ENCODE assay signal across 13 cellular contexts in genomic region chr6:145544031-145544430, GRCh38.
DNase-seq lines count a peak whose midpoint lies in the region; ATAC-seq and TF ChIP-seq lines count a peak whose summit lies in the region.
"Had no signal": no experiment of that assay in that cellular context is flagged by ENCODE, and none has a peak within 500 bp of the region (broad histone marks: within the 10 kb centered on the region; RNA-seq: fewer than 3 reads in every experiment).

No MANE protein-coding gene starts in this region.

- ATAC-seq in GM21367 (IDR thresholded peaks at IDR 0.05; ENCODE audit: unreplicated experiment), result no peak
- ATAC-seq: naive thymus-derived CD4-positive, alpha-beta T cell had no signal

- DNase-seq in Ammon's horn (ENCODE audit: low spot score) (peak; percentile 50), LHCN-M2 (ENCODE audit: low read depth) (peak; percentile 80), cardiac fibroblast (ENCODE audit: low read depth in 2 of 2) (peak; percentile 24 to 84), kidney tubule cell (ENCODE audit: low spot score) (peak; percentile 81), NCI-H146 (lab: John Stamatoyannopoulos, UW) (no peak), chondrocyte (ENCODE audit: low spot score) (no peak)
- no peak for DNase-seq in activated effector memory CD4-positive, alpha-beta T cell treated with anti-CD3 and anti-CD28 coated beads, Interleukin-2, amount 50 U/mL, for 16 hours
- DNase-seq: CD4-positive, CD25-positive, alpha-beta regulatory T cell; effector CD4-positive, alpha-beta T cell; naive thymus-derived CD4-positive, alpha-beta T cell; NCI-H2081 treated with DMSO at 0.1 percent for 48 hours had no signal

- no peaks in the 10 kb centered on the region for H3K4me1 Mint-ChIP-seq in chondrocyte (ENCODE audit: low read depth)
- H3K4me1 Mint-ChIP-seq: CD4-positive, CD25-positive, alpha-beta regulatory T cell; naive thymus-derived CD4-positive, alpha-beta T cell had no signal

- no peaks in the 10 kb centered on the region for H3K9me3 Mint-ChIP-seq in chondrocyte (ENCODE audit: low read depth)

- H3K4me3 Mint-ChIP-seq in chondrocyte (ENCODE audit: unreplicated experiment), result no peak overlapping the region
- H3K4me3 Mint-ChIP-seq: CD4-positive, CD25-positive, alpha-beta regulatory T cell; naive thymus-derived CD4-positive, alpha-beta T cell had no signal

- no peak overlapping the region for H3K4me3 ChIP-seq in cardiac fibroblast (replicated peaks in 1 of 2; ENCODE audit: low read depth in 2 of 2, low read length in 2 of 2)
- H3K4me3 ChIP-seq: uterus had no signal

- no peaks in the 10 kb centered on the region for H3K36me3 Mint-ChIP-seq in chondrocyte (ENCODE audit: low read depth)
- H3K36me3 Mint-ChIP-seq: CD4-positive, CD25-positive, alpha-beta regulatory T cell; naive thymus-derived CD4-positive, alpha-beta T cell had no signal

- no peak overlapping the region for H3K27ac Mint-ChIP-seq in chondrocyte (ENCODE audit: unreplicated experiment)
- H3K27ac Mint-ChIP-seq: CD4-positive, CD25-positive, alpha-beta regulatory T cell; naive thymus-derived CD4-positive, alpha-beta T cell had no signal

- TF ChIP-seq CTCF in cardiac fibroblast (IDR thresholded peaks at IDR 0.05; ENCODE audit: low read depth, low read length) (no peak), chondrocyte (IDR thresholded peaks at IDR 0.05) (no peak)

- peaks cover 3% of the 10 kb centered on the region for H3K27me3 Mint-ChIP-seq in chondrocyte (ENCODE audit: low read depth)

Comparison
In these comparisons a context has a peak if more than half of its experiments do, and no peak if none do; other contexts are left out.
1. DNase-seq: peak in Ammon's horn (single experiment), LHCN-M2 (single experiment), cardiac fibroblast (2 of 2) and kidney tubule cell (single experiment); none in NCI-H146 (single experiment), activated effector memory CD4-positive, alpha-beta T cell treated with anti-CD3 and anti-CD28 coated beads, Interleukin-2, amount 50 U/mL, for 16 hours (single experiment) and chondrocyte (single experiment).